9 cellular contexts compared by ENCODE assay signal in genomic region chrX:106862972-106863688, GRCh38. TPM values are rescaled to one million over a fixed set of nuclear protein-coding genes. Genes with fewer than 3 reads are reported as not detected.
DNase-seq lines count a peak whose midpoint lies in the region; ATAC-seq lines count a peak whose summit lies in the region.
"Had no signal": no experiment of that assay in that cellular context is flagged by ENCODE, and none has a peak within 500 bp of the region (broad histone marks: within the 10 kb centered on the region; RNA-seq: fewer than 3 reads in every experiment).

No MANE protein-coding gene starts in this region.

- no peaks in the 10 kb centered on the region for H3K4me1 Mint-ChIP-seq in activated CD8-positive, alpha-beta memory T cell treated with anti-CD3 and anti-CD28 coated beads, Interleukin-2, amount 10 ng/mL, durations not matched to agents 7 days and 5 days
- H3K4me1 Mint-ChIP-seq: activated naive CD4-positive, alpha-beta T cell treated with anti-CD3 and anti-CD28 coated beads, Interleukin-2, amount 50 U/mL, for 24 hours had no signal

- H3K36me3 Mint-ChIP-seq in activated CD8-positive, alpha-beta memory T cell treated with anti-CD3 and anti-CD28 coated beads, Interleukin-2, amount 10 ng/mL, durations not matched to agents 7 days and 5 days = no peaks in the 10 kb centered on the region
- H3K36me3 Mint-ChIP-seq: activated naive CD4-positive, alpha-beta T cell treated with anti-CD3 and anti-CD28 coated beads, Interleukin-2, amount 50 U/mL, for 24 hours had no signal

- H3K9me3 Mint-ChIP-seq in activated CD8-positive, alpha-beta memory T cell treated with anti-CD3 and anti-CD28 coated beads, Interleukin-2, amount 10 ng/mL, durations not matched to agents 7 days and 5 days (ENCODE audit: low read depth) = no peaks in the 10 kb centered on the region
- H3K9me3 Mint-ChIP-seq: activated naive CD4-positive, alpha-beta T cell treated with anti-CD3 and anti-CD28 coated beads, Interleukin-2, amount 50 U/mL, for 24 hours had no signal

- no peak for ATAC-seq in activated CD8-positive, alpha-beta memory T cell treated with anti-CD3 and anti-CD28 coated beads, Interleukin-2, amount 10 ng/mL, durations not matched to agents 7 days and 5 days
- ATAC-seq in HG02759 (IDR thresholded peaks at IDR 0.05; ENCODE audit: unreplicated experiment) = peak; percentile 73
- ATAC-seq in HG03439 (IDR thresholded peaks at IDR 0.05; ENCODE audit: unreplicated experiment) = no peak
- ATAC-seq in HG03565 (IDR thresholded peaks at IDR 0.05; ENCODE audit: unreplicated experiment) = no peak

- H3K27me3 Mint-ChIP-seq in activated CD8-positive, alpha-beta memory T cell treated with anti-CD3 and anti-CD28 coated beads, Interleukin-2, amount 10 ng/mL, durations not matched to agents 7 days and 5 days = no peaks in the 10 kb centered on the region
- H3K27me3 Mint-ChIP-seq: activated naive CD4-positive, alpha-beta T cell treated with anti-CD3 and anti-CD28 coated beads, Interleukin-2, amount 50 U/mL, for 24 hours had no signal

- CTCF ChIA-PET in activated CD8-positive, alpha-beta memory T cell treated with anti-CD3 and anti-CD28 coated beads, Interleukin-2, amount 10 ng/mL, durations not matched to agents 7 days and 5 days (lab: Charles Lee) = no interaction called here

- no peak overlapping the region for H3K4me3 Mint-ChIP-seq in activated CD8-positive, alpha-beta memory T cell treated with anti-CD3 and anti-CD28 coated beads, Interleukin-2, amount 10 ng/mL, durations not matched to agents 7 days and 5 days
- H3K4me3 Mint-ChIP-seq: activated naive CD4-positive, alpha-beta T cell treated with anti-CD3 and anti-CD28 coated beads, Interleukin-2, amount 50 U/mL, for 24 hours had no signal

- H3K27ac Mint-ChIP-seq in activated CD8-positive, alpha-beta memory T cell treated with anti-CD3 and anti-CD28 coated beads, Interleukin-2, amount 10 ng/mL, durations not matched to agents 7 days and 5 days = no peak overlapping the region
- H3K27ac Mint-ChIP-seq: activated naive CD4-positive, alpha-beta T cell treated with anti-CD3 and anti-CD28 coated beads, Interleukin-2, amount 50 U/mL, for 24 hours had no signal

- peak; percentile 62 for DNase-seq in activated CD8-positive, alpha-beta memory T cell treated with anti-CD3 and anti-CD28 coated beads for 24 hours
- no peak for DNase-seq in activated CD8-positive, alpha-beta memory T cell treated with anti-CD3 and anti-CD28 coated beads, Interleukin-2, amount 10 ng/mL, durations not matched to agents 7 days and 5 days
- DNase-seq in T follicular helper cell (ENCODE audit: low read depth) = peak; percentile 2
- DNase-seq in iPS-NIHi11 (ENCODE audit: low spot score) = peak; percentile 27
- no peak for DNase-seq in CD1c-positive myeloid dendritic cell (ENCODE audit: extremely low spot score)

RNA-seq across cellular contexts. Expression of gene RIPPLY1, which starts 40.0 kb away (rescaled TPM):
- total RNA-seq in activated CD8-positive, alpha-beta memory T cell treated with anti-CD3 and anti-CD28 coated beads, Interleukin-2, amount 10 ng/mL, durations not matched to agents 7 days and 5 days = not detected

RNA-seq across cellular contexts. Expression of gene CLDN2, which starts 57.1 kb away (rescaled TPM):
- total RNA-seq in activated CD8-positive, alpha-beta memory T cell treated with anti-CD3 and anti-CD28 coated beads, Interleukin-2, amount 10 ng/mL, durations not matched to agents 7 days and 5 days = not detected

Comparison
In these comparisons a context has a peak if more than half of its experiments do, and no peak if none do; other contexts are left out.
1. DNase-seq: peak in activated CD8-positive, alpha-beta memory T cell treated with anti-CD3 and anti-CD28 coated beads for 24 hours (single experiment), T follicular helper cell (single experiment) and iPS-NIHi11 (single experiment); none in activated CD8-positive, alpha-beta memory T cell treated with anti-CD3 and anti-CD28 coated beads, Interleukin-2, amount 10 ng/mL, durations not matched to agents 7 days and 5 days (single experiment) and CD1c-positive myeloid dendritic cell (single experiment).